In the genomic region with DNA sequence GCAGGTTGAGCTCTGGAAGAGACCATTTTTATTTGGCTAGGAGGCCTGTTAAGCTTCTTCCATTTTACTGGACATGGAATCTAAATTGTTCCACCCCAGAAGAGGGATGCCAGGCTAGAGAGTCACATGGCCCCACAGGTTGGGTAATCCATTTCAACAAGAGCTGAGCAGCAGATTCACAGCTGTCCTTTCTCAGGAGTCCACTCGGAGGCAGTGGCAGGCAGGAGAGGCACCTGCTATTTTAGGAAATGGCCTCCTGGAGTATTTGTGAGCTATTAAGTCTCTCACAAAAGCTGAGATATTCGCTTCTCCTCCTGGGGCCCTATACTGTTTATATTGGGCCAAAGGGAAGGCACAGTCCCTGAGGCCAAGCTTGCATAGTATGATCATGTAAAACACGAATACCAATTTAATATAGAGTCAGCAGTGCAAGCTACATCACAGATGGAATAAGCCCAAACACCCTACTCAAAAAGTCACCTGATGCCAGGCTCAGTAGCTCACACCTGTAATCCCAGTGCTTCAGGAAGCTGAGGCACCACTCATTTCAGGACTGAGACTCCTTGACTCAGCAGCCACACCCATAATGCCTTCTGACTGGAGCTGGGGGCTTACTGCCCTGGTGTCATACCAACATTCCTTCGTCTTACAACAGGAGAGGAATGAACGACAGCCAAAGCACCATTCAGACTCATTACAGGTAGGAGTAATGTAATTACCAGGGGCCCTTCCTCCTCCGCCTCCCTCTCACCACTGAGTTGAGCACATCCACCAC, we compare ENCODE assay signal across 13 cellular contexts.
DNase-seq lines count a peak whose midpoint lies in the region; ATAC-seq and TF ChIP-seq lines count a peak whose summit lies in the region.
"Had no signal": no experiment of that assay in that cellular context is flagged by ENCODE, and none has a peak within 500 bp of the region (broad histone marks: within the 10 kb centered on the region; RNA-seq: fewer than 3 reads in every experiment).

No MANE protein-coding gene starts in this region.

- H3K4me1 ChIP-seq in foreskin keratinocyte = no peaks in the 10 kb centered on the region
- H3K4me1 ChIP-seq: sigmoid colon had no signal

- peak; percentile 10 to 20 for DNase-seq in stimulated activated CD4-positive, alpha-beta T cell treated with anti-CD3 and anti-CD28 coated beads, Interleukin-15, amount 100 ng/mL, for 48 hours (ENCODE audit: low read depth in 2 of 2)
- DNase-seq in stimulated activated CD4-positive, alpha-beta T cell treated with anti-CD3 and anti-CD28 coated beads, Interleukin-4, amount 100 ng/mL, for 4 hours = no peak
- DNase-seq in LoVo (ENCODE audit: low spot score) (peak; percentile 37), foreskin keratinocyte (peak; percentile 50 to 80), GM19240 (ENCODE audit: insufficient read length, low spot score) (no peak), amygdala (lab: John Stamatoyannopoulos, UW) (no peak)
- DNase-seq: gastrocnemius medialis, nephron progenitor cell, RPMI8226, sigmoid colon, T1000 had no signal

- H3K27me3 ChIP-seq in foreskin keratinocyte = no peaks in the 10 kb centered on the region
- H3K27me3 ChIP-seq: gastrocnemius medialis, sigmoid colon had no signal

- no peak overlapping the region for H3K27ac ChIP-seq in foreskin keratinocyte
- H3K27ac ChIP-seq: gastrocnemius medialis, sigmoid colon, thoracic aorta had no signal

- no peak for TF ChIP-seq CTCF in foreskin keratinocyte (conservative IDR thresholded peaks at IDR 0.05)

- ATAC-seq in foreskin keratinocyte (peak; percentile 88), GM19324 (IDR thresholded peaks at IDR 0.05; ENCODE audit: low FRiP score, unreplicated experiment) (no peak)

Comparison
In these comparisons a context has a peak if more than half of its experiments do, and no peak if none do; other contexts are left out.
1. DNase-seq: peak in stimulated activated CD4-positive, alpha-beta T cell treated with anti-CD3 and anti-CD28 coated beads, Interleukin-15, amount 100 ng/mL, for 48 hours (2 of 2), LoVo (single experiment) and foreskin keratinocyte (2 of 2); none in stimulated activated CD4-positive, alpha-beta T cell treated with anti-CD3 and anti-CD28 coated beads, Interleukin-4, amount 100 ng/mL, for 4 hours (0 of 2), GM19240 (single experiment) and amygdala (0 of 56).